8 cellular contexts compared by ENCODE assay signal in genomic region chr5:146363181-146363874, GRCh38. TPM values are rescaled to one million over a fixed set of nuclear protein-coding genes. Genes with fewer than 3 reads are reported as not detected.
"Had no signal": no experiment of that assay in that cellular context is flagged by ENCODE, and none has a peak within 500 bp of the region (broad histone marks: within the 10 kb centered on the region; RNA-seq: fewer than 3 reads in every experiment).

No MANE protein-coding gene starts in this region.

RNA-seq across cellular contexts. Expression of gene POU4F3, which starts 24.7 kb away (rescaled TPM):
- total RNA-seq: activated CD4-positive, alpha-beta memory T cell treated with anti-CD3 and anti-CD28 coated beads, Interleukin-2, amount 10 ng/mL, durations not matched to agents 7 days and 5 days; esophagus mucosa; left lobe of liver; lower lobe of right lung; natural killer cell treated with Interleukin-12 subunit alpha and Interleukin-12 subunit beta and Interleukin-15 and Interleukin-18, amount 100 ng/mL, for 72 hours; vagina; WTC11 had no signal
- polyA plus RNA-seq: right cardiac atrium had no signal
